In genomic region chr3:66128623-66129022, GRCh38 we compare ENCODE assay signal across 20 cellular contexts.
A peak's percentile ranks its signal among the peaks of the same experiment; 100 is the strongest.
DNase-seq lines count a peak whose midpoint lies in the region; ATAC-seq, FAIRE-seq and TF ChIP-seq lines count a peak whose summit lies in the region.
"Had no signal": no experiment of that assay in that cellular context is flagged by ENCODE, and none has a peak within 500 bp of the region (broad histone marks: within the 10 kb centered on the region; RNA-seq: fewer than 3 reads in every experiment).

No MANE protein-coding gene starts in this region.

- H3K4me3 Mint-ChIP-seq in WTC11 = peak overlapping the region; percentile 25; the same call in 1 of the 2 replicates
- H3K4me3 Mint-ChIP-seq: B cell; CD4-positive, CD25-positive, alpha-beta regulatory T cell; CD8-positive, alpha-beta T cell had no signal

- peak overlapping the region; percentile 83 for H3K27ac Mint-ChIP-seq in WTC11
- H3K27ac Mint-ChIP-seq: B cell; CD4-positive, CD25-positive, alpha-beta regulatory T cell; CD8-positive, alpha-beta T cell had no signal

- POLR2A ChIA-PET in WTC11 (lab: Charles Lee) = no interaction called here

- H3K9me3 ChIP-seq in HUES48 (ENCODE audit: control insufficient read depth, insufficient read depth, low read length) (no peaks in the 10 kb centered on the region), iPS-20b (ENCODE audit: insufficient read depth, low read depth, low read length) (no peaks in the 10 kb centered on the region), kidney (ENCODE audit: control insufficient read depth in 1 of 2, low read length in 2 of 2) (no peaks in the 10 kb centered on the region)
- H3K9me3 ChIP-seq: BLaER1, Caco-2 had no signal

- no peak overlapping the region for H3K4me3 ChIP-seq in HUES48 (ENCODE audit: low read depth, low read length)
- H3K4me3 ChIP-seq in iPS-20b (ENCODE audit: low read length) = peak overlapping the region; percentile 19; the same call in 1 of the 2 replicates
- no peak overlapping the region for H3K4me3 ChIP-seq in kidney (ENCODE audit: low read length in 2 of 2)
- H3K4me3 ChIP-seq: BLaER1, GM23248 had no signal

- DNase-seq in WTC11 (ENCODE audit: low spot score) = no peak
- DNase-seq in AG08395 (ENCODE audit: low spot score) = no peak
- no peak for DNase-seq in kidney
- DNase-seq: Caco-2; CD4-positive, CD25-positive, alpha-beta regulatory T cell; CD8-positive, alpha-beta T cell; DMS153; DND-41; GM23248; HCEC 1CT had no signal

- TF ChIP-seq CTCF in WTC11 (IDR thresholded peaks at IDR 0.05) = no peak
- no peak for TF ChIP-seq CTCF in kidney (IDR thresholded peaks at IDR 0.05; ENCODE audit: borderline replicate concordance, extremely low read depth, insufficient read depth)

- H3K27me3 ChIP-seq in HUES48 (ENCODE audit: control insufficient read depth, insufficient read depth, low read length) (no peaks in the 10 kb centered on the region), iPS-20b (ENCODE audit: insufficient read depth, low read length) (no peaks in the 10 kb centered on the region)
- H3K27me3 ChIP-seq: BLaER1 had no signal

- H3K27ac ChIP-seq in HUES48 (ENCODE audit: low read depth, low read length) (peak overlapping the region; percentile 71), iPS-20b (ENCODE audit: low read length) (peak overlapping the region; percentile 58), kidney (ENCODE audit: low read depth in 2 of 2, low read length in 2 of 2) (no peak overlapping the region)
- H3K27ac ChIP-seq: BLaER1, C4-2B, GM23248 had no signal

- ATAC-seq in WTC11 = peak; percentile 93
- ATAC-seq in GM18519 (IDR thresholded peaks at IDR 0.05; ENCODE audit: low FRiP score, unreplicated experiment) = no peak
- ATAC-seq: CD8-positive, alpha-beta T cell had no signal

- intact Hi-C loops in kidney (cut with DNase I) = no loop called here

- peaks cover 24% of the 10 kb centered on the region for H3K4me1 Mint-ChIP-seq in WTC11
- H3K4me1 Mint-ChIP-seq: B cell; CD4-positive, CD25-positive, alpha-beta regulatory T cell had no signal

- FAIRE-seq in kidney (lab: Jason Lieb, UNC) = no peak
- FAIRE-seq: G401.6, GM12892, GM19239, H54 had no signal

- no peaks in the 10 kb centered on the region for H3K36me3 Mint-ChIP-seq in WTC11
- H3K36me3 Mint-ChIP-seq: CD4-positive, CD25-positive, alpha-beta regulatory T cell; CD8-positive, alpha-beta T cell had no signal

- H3K9me3 Mint-ChIP-seq in WTC11 = no peaks in the 10 kb centered on the region
- H3K9me3 Mint-ChIP-seq: CD4-positive, CD25-positive, alpha-beta regulatory T cell; CD8-positive, alpha-beta T cell had no signal

- no peak overlapping the region for H3K9ac ChIP-seq in HUES48 (ENCODE audit: low read depth, low read length)
- H3K9ac ChIP-seq in iPS-20b (ENCODE audit: low read depth, low read length) = no peak overlapping the region
- H3K9ac ChIP-seq in kidney (ENCODE audit: low read length in 2 of 2) = no peak overlapping the region
- H3K9ac ChIP-seq: BLaER1, GM23248 had no signal

- H3K27me3 Mint-ChIP-seq in WTC11 (ENCODE audit: low read depth) = no peaks in the 10 kb centered on the region

- H3K36me3 ChIP-seq in HUES48 (ENCODE audit: control insufficient read depth, insufficient read depth, low read length) = no peaks in the 10 kb centered on the region
- H3K36me3 ChIP-seq in iPS-20b (ENCODE audit: insufficient read depth, low read depth, low read length) = no peaks in the 10 kb centered on the region
- H3K36me3 ChIP-seq in kidney (ENCODE audit: control insufficient read depth in 1 of 2, insufficient read depth in 2 of 2, low read length in 2 of 2) = no peaks in the 10 kb centered on the region
- H3K36me3 ChIP-seq: BLaER1 had no signal

- CTCF ChIA-PET in WTC11 (lab: Charles Lee) = no interaction called here

- H3K4me1 ChIP-seq in HUES48 (ENCODE audit: control insufficient read depth, insufficient read depth, low read length) (peaks cover 12% of the 10 kb centered on the region), iPS-20b (ENCODE audit: insufficient read depth, low read length) (peaks cover 12% of the 10 kb centered on the region), kidney (ENCODE audit: control insufficient read depth in 1 of 2, insufficient read depth in 1 of 2, low read depth in 1 of 2, low read length in 2 of 2) (peaks cover 4 to 6% of the 10 kb centered on the region in 2 donors)
- H3K4me1 ChIP-seq: BLaER1 had no signal

TF ChIP-seq in WTC11, 78 proteins besides CTCF, POLR2A, EP300 and RAD21 (continues in another document):
- TF ChIP-seq ATF3 (CRISPR knock-in tag; conservative IDR thresholded peaks at IDR 0.05) (no peak), ETV6 (CRISPR knock-in tag; IDR thresholded peaks at IDR 0.05) (no peak), SMAD3 (CRISPR knock-in tag; IDR thresholded peaks at IDR 0.05; ENCODE audit: borderline replicate concordance) (no peak), IRF1 (CRISPR knock-in tag; IDR thresholded peaks at IDR 0.05) (no peak), ZNF425 (CRISPR knock-in tag; conservative IDR thresholded peaks at IDR 0.05) (no peak), ZNF138 (CRISPR knock-in tag; conservative IDR thresholded peaks at IDR 0.05) (no peak), ZNF396 (CRISPR knock-in tag; IDR thresholded peaks at IDR 0.05; ENCODE audit: borderline replicate concordance) (no peak), AFF4 (CRISPR knock-in tag; IDR thresholded peaks at IDR 0.05; ENCODE audit: borderline replicate concordance) (no peak), ZNF512 (CRISPR knock-in tag; IDR thresholded peaks at IDR 0.05; ENCODE audit: borderline replicate concordance) (no peak), MAX (CRISPR knock-in tag; IDR thresholded peaks at IDR 0.05) (no peak)

Comparison
In these comparisons a context has a peak if more than half of its experiments do, and no peak if none do; other contexts are left out.
1. H3K27ac ChIP-seq: peak in HUES48 (single experiment) and iPS-20b (single experiment); none in kidney (0 of 2).